16 cellular contexts compared by ENCODE assay signal in genomic region chr10:7388602-7389001, GRCh38. TPM values are rescaled to one million over a fixed set of nuclear protein-coding genes. Genes with fewer than 3 reads are reported as not detected.
DNase-seq lines count a peak whose midpoint lies in the region; ATAC-seq and TF ChIP-seq lines count a peak whose summit lies in the region.
"Had no signal": no experiment of that assay in that cellular context is flagged by ENCODE, and none has a peak within 500 bp of the region (broad histone marks: within the 10 kb centered on the region; RNA-seq: fewer than 3 reads in every experiment).

No MANE protein-coding gene starts in this region.

- no peak overlapping the region for H2AK5ac ChIP-seq in neuronal stem cell (ENCODE audit: low read depth, low read length)

- ATAC-seq in foreskin keratinocyte = no peak

- H2BK15ac ChIP-seq in neuronal stem cell (ENCODE audit: low read length) = no peak overlapping the region

- DNase-seq in activated CD8-positive, alpha-beta memory T cell treated with anti-CD3 and anti-CD28 coated beads for 24 hours = peak; percentile 65
- no peak for DNase-seq in activated CD8-positive, alpha-beta memory T cell treated with anti-CD3 and anti-CD28 coated beads, Interleukin-2, amount 50 U/mL, for 48 hours
- DNase-seq in Peyer's patch (peak in 2 of 3 donors; percentile 44 to 61), neuronal stem cell (ENCODE audit: low spot score) (no peak), HK-2 (ENCODE audit: unreplicated experiment) (no peak), foreskin keratinocyte (no peak), testis (no peak)
- DNase-seq in activated effector memory CD4-positive, alpha-beta T cell treated with anti-CD3 and anti-CD28 coated beads, Interleukin-2, amount 50 U/mL, for 16 hours = peak; percentile 67
- DNase-seq: DMS 273 treated with DMSO at 0.1 percent for 48 hours, mesendoderm, NCI-H146, NCI-H526 treated with DMSO at 0.1 percent for 48 hours, ovary, RPMI8226, spleen had no signal

- H3K4me2 ChIP-seq in neuronal stem cell (ENCODE audit: insufficient read depth, low read length, poor library complexity, severe bottlenecking) = no peak overlapping the region
- H3K4me2 ChIP-seq: KMS-11 had no signal

- no peak overlapping the region for H4K91ac ChIP-seq in neuronal stem cell (ENCODE audit: low read depth, low read length, poor library complexity)

- no peaks in the 10 kb centered on the region for H3K79me1 ChIP-seq in neuronal stem cell (ENCODE audit: low read depth, low read length)

- intact Hi-C loops in testis (cut with DNase I; ENCODE audit: low total_unique reads) = no loop called here

- H3K4ac ChIP-seq in neuronal stem cell (ENCODE audit: low read length) = no peak overlapping the region

- H3K4me3 ChIP-seq in Peyer's patch (no peak overlapping the region), neuronal stem cell (ENCODE audit: low read length in 2 of 2) (no peak overlapping the region), testis (no peak overlapping the region)
- H3K4me3 ChIP-seq: ovary, spleen had no signal

- H3K36me3 ChIP-seq in Peyer's patch = no peaks in the 10 kb centered on the region
- no peaks in the 10 kb centered on the region for H3K36me3 ChIP-seq in neuronal stem cell (replicated peaks in 1 of 2; ENCODE audit: control insufficient read depth in 2 of 2, insufficient read depth in 2 of 2, low read length in 2 of 2)
- H3K36me3 ChIP-seq in testis (ENCODE audit: low read depth, missing control alignments) = no peaks in the 10 kb centered on the region
- H3K36me3 ChIP-seq: ovary had no signal

- TF ChIP-seq POLR2A in Peyer's patch (IDR thresholded peaks at IDR 0.05) (no peak), testis (IDR thresholded peaks at IDR 0.05) (no peak)

- no peak overlapping the region for H2BK12ac ChIP-seq in neuronal stem cell (ENCODE audit: low read length)

- H3K9me3 ChIP-seq in Peyer's patch = no peaks in the 10 kb centered on the region
- no peaks in the 10 kb centered on the region for H3K9me3 ChIP-seq in neuronal stem cell (replicated peaks in 1 of 2; ENCODE audit: control insufficient read depth in 2 of 2, insufficient read depth in 1 of 2, low read depth in 1 of 2, low read length in 2 of 2)
- no peaks in the 10 kb centered on the region for H3K9me3 ChIP-seq in testis
- H3K9me3 ChIP-seq: ovary, spleen had no signal

- H3K18ac ChIP-seq in neuronal stem cell (ENCODE audit: low read length) = no peak overlapping the region

- H3K9ac ChIP-seq in neuronal stem cell (ENCODE audit: low read depth, low read length, poor library complexity) = no peak overlapping the region
- H3K9ac ChIP-seq: KMS-11 had no signal

- no peak overlapping the region for H2AFZ ChIP-seq in neuronal stem cell (ENCODE audit: low read length)

- no peaks in the 10 kb centered on the region for H3K4me1 ChIP-seq in Peyer's patch
- peaks cover 0 to 4% of the 10 kb centered on the region in 2 donors for H3K4me1 ChIP-seq in neuronal stem cell (ENCODE audit: control insufficient read depth in 2 of 2, insufficient read depth in 1 of 2, low read depth in 1 of 2, low read length in 2 of 2)
- no peaks in the 10 kb centered on the region for H3K4me1 ChIP-seq in foreskin keratinocyte
- H3K4me1 ChIP-seq in testis = no peaks in the 10 kb centered on the region

- H2BK5ac ChIP-seq in neuronal stem cell (ENCODE audit: low read length) = no peak overlapping the region

- TF ChIP-seq CTCF in Peyer's patch (IDR thresholded peaks at IDR 0.05) (no peak), foreskin keratinocyte (conservative IDR thresholded peaks at IDR 0.05) (no peak), testis (IDR thresholded peaks at IDR 0.05) (no peak)

- peak overlapping the region; percentile 43 for H4K8ac ChIP-seq in neuronal stem cell (ENCODE audit: low read depth, low read length)

- H3K27ac ChIP-seq in Peyer's patch (no peak overlapping the region), neuronal stem cell (replicated peaks; ENCODE audit: low read length) (no peak overlapping the region), foreskin keratinocyte (no peak overlapping the region), testis (no peak overlapping the region)
- H3K27ac ChIP-seq: KMS-11, ovary had no signal

- WGBS in neuronal stem cell (ENCODE audit: extremely low coverage in 2 of 2, insufficient read length in 2 of 2, insufficient replicate concordance in 1 of 2), 2 donors = no CpG with 5 or more reads among the region's 4 CpGs
- 70 to 94% methylated on average over 4 of the region's 4 CpGs for WGBS in testis, 2 donors

- H3K27me3 ChIP-seq in Peyer's patch = no peaks in the 10 kb centered on the region
- no peaks in the 10 kb centered on the region for H3K27me3 ChIP-seq in neuronal stem cell (ENCODE audit: control insufficient read depth in 3 of 3, insufficient read depth in 3 of 3, low read depth in 1 of 3, low read length in 3 of 3)
- no peaks in the 10 kb centered on the region for H3K27me3 ChIP-seq in foreskin keratinocyte
- no peaks in the 10 kb centered on the region for H3K27me3 ChIP-seq in testis
- H3K27me3 ChIP-seq: ovary, spleen had no signal

- H2BK120ac ChIP-seq in neuronal stem cell (ENCODE audit: low read depth, low read length) = no peak overlapping the region

- H3K23ac ChIP-seq in neuronal stem cell (ENCODE audit: low read depth, low read length, poor library complexity) = no peak overlapping the region

- no peak overlapping the region for H3K14ac ChIP-seq in neuronal stem cell (ENCODE audit: low read length)

RNA-seq across cellular contexts. Expression of gene SFMBT2, which starts 22.2 kb away (rescaled TPM):
- total RNA-seq in Peyer's patch (10 to 100 TPM in 1 of 4 donors, 1 to 10 TPM in 3; 2.6 to 26.4 (median 4.5) TPM), foreskin keratinocyte (1.2 and 1.4 TPM in 2 replicates), testis (1 to 10 TPM; 7.6 to 8.5 TPM)
- polyA plus RNA-seq in neuronal stem cell (2013, experiment 1 of 2) = 1.8 TPM
- polyA plus RNA-seq in neuronal stem cell (2013, experiment 2 of 2) = 1.7 TPM
- polyA plus RNA-seq in foreskin keratinocyte (0.20 and 0.27 TPM in 2 replicates), testis (ENCODE audit: insufficient read depth, low read depth, low replicate concordance) (3.6 TPM)

Comparison
In these comparisons a context has a peak if more than half of its experiments do, and no peak if none do; other contexts are left out.
1. DNase-seq: peak in activated CD8-positive, alpha-beta memory T cell treated with anti-CD3 and anti-CD28 coated beads for 24 hours (single experiment), Peyer's patch (2 of 3) and activated effector memory CD4-positive, alpha-beta T cell treated with anti-CD3 and anti-CD28 coated beads, Interleukin-2, amount 50 U/mL, for 16 hours (single experiment); none in activated CD8-positive, alpha-beta memory T cell treated with anti-CD3 and anti-CD28 coated beads, Interleukin-2, amount 50 U/mL, for 48 hours (single experiment), neuronal stem cell (single experiment), HK-2 (single experiment), foreskin keratinocyte (0 of 2) and testis (single experiment).